8 cellular contexts compared by ENCODE assay signal in genomic region chr4:76948441-76949292, GRCh38. TPM values are rescaled to one million over a fixed set of nuclear protein-coding genes. Genes with fewer than 3 reads are reported as not detected.
DNase-seq lines count a peak whose midpoint lies in the region; FAIRE-seq and TF ChIP-seq lines count a peak whose summit lies in the region.

No MANE protein-coding gene starts in this region.

- no peaks in the 10 kb centered on the region for H3K9me3 Mint-ChIP-seq in T-helper 2 cell treated with Interferon-gamma antibody and Interleukin-4, amounts not matched to agents 5 μg/mL and 100 μg/mL, for 36 hours

- peak overlapping the region; percentile 87 for H3K27ac ChIP-seq in angular gyrus (ENCODE audit: low read depth, low read length)

- FAIRE-seq in H54 (lab: Jason Lieb, UNC), result no peak

- H3K4me3 Mint-ChIP-seq in T-helper 2 cell treated with Interferon-gamma antibody and Interleukin-4, amounts not matched to agents 5 μg/mL and 100 μg/mL, for 36 hours, result peak overlapping the region; percentile 66

- TF ChIP-seq CTCF in retinal pigment epithelial cell (conservative IDR thresholded peaks at IDR 0.05; ENCODE audit: low read depth, low read length), result peak; percentile 11

- peaks cover 5% of the 10 kb centered on the region for H3K4me1 Mint-ChIP-seq in T-helper 2 cell treated with Interferon-gamma antibody and Interleukin-4, amounts not matched to agents 5 μg/mL and 100 μg/mL, for 36 hours (ENCODE audit: low read depth)

- no peak; the same call in 1 of the 2 replicates for TF ChIP-seq POLR2A in H54 (IDR thresholded peaks at IDR 0.05; ENCODE audit: low read depth, low read length)

- H3K4me3 ChIP-seq in retinal pigment epithelial cell (ENCODE audit: low read length), result peak overlapping the region; percentile 84

- H3K27ac Mint-ChIP-seq in T-helper 2 cell treated with Interferon-gamma antibody and Interleukin-4, amounts not matched to agents 5 μg/mL and 100 μg/mL, for 36 hours, result no peak overlapping the region

- no peaks in the 10 kb centered on the region for H3K36me3 Mint-ChIP-seq in T-helper 2 cell treated with Interferon-gamma antibody and Interleukin-4, amounts not matched to agents 5 μg/mL and 100 μg/mL, for 36 hours (ENCODE audit: low read depth)

- DNase-seq in GM03348 (ENCODE audit: low spot score), result peak; percentile 88
- DNase-seq in H54 (ENCODE audit: insufficient read length, low spot score), result peak; percentile 47
- DNase-seq in M059J (ENCODE audit: low read depth), result peak; percentile 46
- DNase-seq in T-helper 2 cell treated with Interferon-gamma antibody and Interleukin-4, amounts not matched to agents 5 μg/mL and 100 μg/mL, for 36 hours (ENCODE audit: low spot score), result peak; percentile 4
- DNase-seq in hepatic stellate cell (ENCODE audit: low spot score), result peak; percentile 86
- DNase-seq in retinal pigment epithelial cell (ENCODE audit: low read depth), result peak; percentile 46
- DNase-seq in NCI-H1105 (lab: John Stamatoyannopoulos, UW), result no peak

- H3K27me3 Mint-ChIP-seq in T-helper 2 cell treated with Interferon-gamma antibody and Interleukin-4, amounts not matched to agents 5 μg/mL and 100 μg/mL, for 36 hours (ENCODE audit: low read depth), result peaks cover 78% of the 10 kb centered on the region

RNA-seq across cellular contexts. Expression of gene SEPTIN11, which starts 0.9 kb away (rescaled TPM):
- total RNA-seq in M059J (2014; rRNA removed; shearing (Covaris generic)), result 27.4 and 34.0 TPM in 2 replicates

RNA-seq across cellular contexts. Expression of gene SOWAHB, which starts 50.7 kb away (rescaled TPM):
- not detected in 2 replicates for total RNA-seq in M059J (2014; rRNA removed; shearing (Covaris generic))
